In genomic region chr5:150101019-150101418, GRCh38 we compare ENCODE assay signal across 1 cellular context.
TF ChIP-seq lines count a peak whose summit lies in the region.

No MANE protein-coding gene starts in this region.

TF ChIP-seq in HCT116, 20 proteins besides CTCF, POLR2A, EP300 and RAD21 (continued from another document):
- TF ChIP-seq ZBTB33 (IDR thresholded peaks at IDR 0.05; ENCODE audit: extremely low read depth, insufficient replicate concordance, low read length) (no peak), EZH2phosphoT487 (IDR thresholded peaks at IDR 0.05; ENCODE audit: borderline replicate concordance) (no peak), POLR2AphosphoS5 (IDR thresholded peaks at IDR 0.05; ENCODE audit: low read depth, low read length) (no peak), ZNF274 (IDR thresholded peaks at IDR 0.05; ENCODE audit: low read depth, low read length) (no peak), EGR1 (IDR thresholded peaks at IDR 0.05; ENCODE audit: low read depth) (no peak), ATF3 (IDR thresholded peaks at IDR 0.05) (no peak), YY1 (IDR thresholded peaks at IDR 0.05; ENCODE audit: extremely low read depth, insufficient replicate concordance, low read depth, low read length) (no peak), CBX3 (IDR thresholded peaks at IDR 0.05; ENCODE audit: low read depth) (no peak), FOSL1 (IDR thresholded peaks at IDR 0.05; ENCODE audit: low read depth) (no peak), SP1 (IDR thresholded peaks at IDR 0.05; ENCODE audit: low read depth) (no peak), SRF (IDR thresholded peaks at IDR 0.05; ENCODE audit: low read depth) (no peak), ELF1 (IDR thresholded peaks at IDR 0.05; ENCODE audit: borderline replicate concordance, low read depth) (no peak), ZFX (IDR thresholded peaks at IDR 0.05) (no peak), SIN3A (IDR thresholded peaks at IDR 0.05; ENCODE audit: low read depth) (no peak), TCF7L2 (IDR thresholded peaks at IDR 0.05; ENCODE audit: borderline replicate concordance, extremely low read depth, insufficient read depth, insufficient read length) (no peak), EZH2 (IDR thresholded peaks at IDR 0.05) (no peak), CEBPB (IDR thresholded peaks at IDR 0.05; ENCODE audit: low read depth) (no peak)
- TF ChIP-seq, protein P1, sequence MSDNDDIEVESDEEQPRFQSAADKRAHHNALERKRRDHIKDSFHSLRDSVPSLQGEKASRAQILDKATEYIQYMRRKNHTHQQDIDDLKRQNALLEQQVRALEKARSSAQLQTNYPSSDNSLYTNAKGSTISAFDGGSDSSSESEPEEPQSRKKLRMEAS (IDR thresholded peaks at IDR 0.05) = no peak
